ENCODE assay signal across 1 cellular context in genomic region chr7:45873355-45873754, GRCh38.
TF ChIP-seq lines count a peak whose summit lies in the region.

No MANE protein-coding gene starts in this region.

TF ChIP-seq in SK-N-SH, 30 proteins besides CTCF, POLR2A, EP300 and RAD21 (continued from another document):
- no peak for TF ChIP-seq MXI1 (IDR thresholded peaks at IDR 0.05; ENCODE audit: low read depth, low read length)
- no peak for TF ChIP-seq ELF1 (IDR thresholded peaks at IDR 0.05)
- no peak for TF ChIP-seq PBX3 (IDR thresholded peaks at IDR 0.05)
